ENCODE assay signal across 25 cellular contexts in the genomic region with DNA sequence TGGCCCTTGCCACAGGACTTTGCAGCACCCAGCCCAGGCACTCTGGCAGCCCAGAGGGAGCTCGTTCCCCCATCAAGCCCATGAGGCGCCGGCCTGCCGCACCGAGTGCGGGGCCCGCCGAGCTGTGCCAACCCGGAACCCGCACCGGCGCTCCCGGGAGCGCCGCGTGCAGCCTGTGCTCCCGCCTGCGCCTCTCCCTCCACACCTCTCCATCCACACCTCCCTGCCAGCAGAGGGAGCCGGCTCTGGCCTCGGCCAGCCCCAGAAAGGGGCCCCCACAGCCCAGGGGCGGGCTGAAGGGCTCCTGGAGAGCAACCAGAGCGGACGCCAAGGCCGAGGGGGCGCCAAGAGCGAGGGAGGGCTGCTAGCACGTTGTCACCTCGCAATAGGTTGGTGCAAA.
DNase-seq lines count a peak whose midpoint lies in the region; FAIRE-seq and TF ChIP-seq lines count a peak whose summit lies in the region.
"Had no signal": no experiment of that assay in that cellular context is flagged by ENCODE, and none has a peak within 500 bp of the region (broad histone marks: within the 10 kb centered on the region; RNA-seq: fewer than 3 reads in every experiment).

No MANE protein-coding gene starts in this region.

- intact Hi-C loops in mammary epithelial cell (cut with micrococcal nuclease) = loop anchor here (10.0 kb wide), 1 partner anchor 265 kb away; a partner anchor contains a TSS
- intact Hi-C loops in CD14-positive monocyte (cut with micrococcal nuclease) = no loop called here

- BruUV-seq in mammary epithelial cell (replicated peaks; lab: Mats Ljungman, UMichigan) = no TSS peak

- H3K9me3 ChIP-seq in H9 (ENCODE audit: control insufficient read depth, low read depth, low read length) (no peaks in the 10 kb centered on the region), H1 (ENCODE audit: insufficient read depth in 2 of 2, low read depth in 1 of 2, low read length in 1 of 2) (peaks cover 0 to 4% of the 10 kb centered on the region in 2 experiments; a peak in 1 of 4 replicates), mammary epithelial cell (replicated peaks; ENCODE audit: insufficient read depth, low read length) (peaks cover 4% of the 10 kb centered on the region)
- H3K9me3 ChIP-seq: A549 had no signal

- H3K9me3 Mint-ChIP-seq in H9 (peaks cover 69 to 75% of the 10 kb centered on the region in 2 experiments), CD14-positive monocyte (peaks cover 0 to 15% (median 5%) of the 10 kb centered on the region in 7 donors)

- POLR2A ChIA-PET in H1 (lab: Charles Lee; ENCODE audit: partially characterized antibody) = no interaction called here

- DNase-seq in activated gamma-delta T cell (lab: John Stamatoyannopoulos, UW) (peak; percentile 9), activated gamma-delta T cell treated with Interleukin-2 at 50 U/mL for 16 hours (no peak), H9 (peak; percentile 45), H1 (ENCODE audit: low read depth in 1 of 2, low spot score in 2 of 2) (peak in 1 of 2 experiments; percentile 43), mammary epithelial cell (no peak), CD14-positive monocyte (ENCODE audit: low spot score) (no peak)
- DNase-seq: AML-193; CD4-positive, alpha-beta memory T cell; CD4-positive, CD25-positive, alpha-beta regulatory T cell; CD8-positive, alpha-beta memory T cell; COR-L47; DMS 273 treated with DMSO at 0.1 percent for 48 hours; DMS153; DMS53; DMS79; EL; GDM1 had no signal

- no peak; a peak in 1 of 4 replicates for TF ChIP-seq RAD21 in H1 (IDR thresholded peaks at IDR 0.05 in 1 of 2, conservative IDR thresholded peaks at IDR 0.05 in 1 of 2; ENCODE audit: low read depth in 2 of 2, low read length in 2 of 2)

- no peak overlapping the region for H2BK15ac ChIP-seq in H9 (ENCODE audit: low read depth, low read length)
- H2BK15ac ChIP-seq in H1 (ENCODE audit: low read length) = no peak overlapping the region

- H3K4ac ChIP-seq in H9 (ENCODE audit: low read depth, low read length) (no peak overlapping the region), H1 (replicated peaks; ENCODE audit: insufficient read length, low read depth, low read length) (no peak overlapping the region)

- H3K14ac ChIP-seq in H9 (ENCODE audit: insufficient read depth, low read length) (no peak overlapping the region), H1 (ENCODE audit: insufficient read length) (no peak overlapping the region)

- H3K23ac ChIP-seq in H9 (ENCODE audit: insufficient read length, low read depth, low read length) (no peak overlapping the region), H1 (ENCODE audit: insufficient read length) (no peak overlapping the region)

- peaks cover 19 to 23% of the 10 kb centered on the region in 2 experiments for H3K4me1 Mint-ChIP-seq in H9
- peaks cover 2% of the 10 kb centered on the region for H3K4me1 Mint-ChIP-seq in CD14-positive monocyte
- H3K4me1 Mint-ChIP-seq: B cell; CD4-positive, alpha-beta memory T cell; CD4-positive, CD25-positive, alpha-beta regulatory T cell; CD8-positive, alpha-beta memory T cell had no signal

- CTCF ChIA-PET in H1 (lab: Charles Lee; ENCODE audit: partially characterized antibody) = interaction anchor here (0.7 to 1.8 kb wide), 3 partner anchors 16 to 149 kb away, joined by 3 read pairs; no protein-coding TSS in a partner anchor
- CTCF ChIA-PET in mammary epithelial cell (lab: Charles Lee; ENCODE audit: low non-redundant PET) = no interaction called here

- in situ Hi-C loops in mammary epithelial cell (cut with MboI; ENCODE audit: low sequenced_read_pairs in 2 of 2) = no loop called here

- no CpG with 5 or more reads among the region's 28 CpGs for WGBS in H9 (ENCODE audit: extremely low coverage, insufficient read length, low lambda C conversion rate)
- 94% methylated on average over 18 of the region's 28 CpGs; no CpG with 5 or more reads in 1 of the 2 experiments for WGBS in H1 (ENCODE audit: extremely low coverage in 1 of 2, insufficient coverage in 1 of 2, insufficient read length in 1 of 2, insufficient replicate concordance in 2 of 2, low coverage in 1 of 2, low lambda C conversion rate in 2 of 2, missing lambda C conversion rate in 1 of 2), 2 experiments
- WGBS in mammary epithelial cell (ENCODE audit: low coverage, missing lambda C conversion rate) = 88% methylated on average over 9 of the region's 28 CpGs

- dilution Hi-C loops in mammary epithelial cell (cut with HindIII; ENCODE audit: low sequenced_read_pairs) = no loop called here

- no peak overlapping the region for H4K91ac ChIP-seq in H9 (ENCODE audit: insufficient read length, low read depth, low read length)
- no peak overlapping the region for H4K91ac ChIP-seq in H1 (replicated peaks; ENCODE audit: insufficient read length, low read length)

- no peak for TF ChIP-seq POLR2A in H1 (IDR thresholded peaks at IDR 0.05; ENCODE audit: control extremely low read depth in 1 of 2, low read depth in 2 of 2, low read length in 2 of 2)

- H3K4me2 ChIP-seq in H9 (ENCODE audit: insufficient read depth, insufficient read length, low read length) (no peak overlapping the region), H1 (ENCODE audit: insufficient read depth in 1 of 2, low read depth in 2 of 2, low read length in 2 of 2) (no peak overlapping the region), mammary epithelial cell (ENCODE audit: insufficient read depth, low read depth, low read length) (no peak overlapping the region)
- H3K4me2 ChIP-seq: A549; BLaER1 treated with 17β-estradiol and CSF1 and Interleukin-3, amounts not matched to agents 10 nM and 100 nM had no signal

- H3K79me2 ChIP-seq in H9 (ENCODE audit: insufficient read depth, low read length) (no peaks in the 10 kb centered on the region), H1 (ENCODE audit: control insufficient read depth in 1 of 2, insufficient read depth in 2 of 2, low read length in 2 of 2) (no peaks in the 10 kb centered on the region), mammary epithelial cell (ENCODE audit: insufficient read depth, low read length) (no peaks in the 10 kb centered on the region)

- H2BK120ac ChIP-seq in H9 (ENCODE audit: low read depth, low read length, poor library complexity, severe bottlenecking) = no peak overlapping the region
- H2BK120ac ChIP-seq in H1 (replicated peaks; ENCODE audit: low read depth, low read length) = no peak overlapping the region

- H3K23me2 ChIP-seq in H9 (ENCODE audit: insufficient read length, low read depth, low read length, poor library complexity, severe bottlenecking) (no peaks in the 10 kb centered on the region), H1 (ENCODE audit: low read depth, low read length) (no peaks in the 10 kb centered on the region)

- no peak overlapping the region for H3K56ac ChIP-seq in H9 (ENCODE audit: insufficient read length, low read depth, low read length)
- no peak overlapping the region for H3K56ac ChIP-seq in H1 (replicated peaks; ENCODE audit: insufficient read length, low read depth, low read length)

- no peak overlapping the region for H3T11ph ChIP-seq in H9 (ENCODE audit: low read length)

- H2BK20ac ChIP-seq in H9 (ENCODE audit: low read depth, low read length, poor library complexity, severe bottlenecking) = no peak overlapping the region
- H2BK20ac ChIP-seq in H1 (ENCODE audit: low read length) = no peak overlapping the region

- no peaks in the 10 kb centered on the region for H4K20me1 ChIP-seq in H9 (ENCODE audit: control insufficient read depth, insufficient read depth, insufficient read length)
- H4K20me1 ChIP-seq in H1 (replicated peaks in 1 of 2; ENCODE audit: control insufficient read depth in 1 of 2, insufficient read depth in 2 of 2, low read length in 2 of 2) = no peaks in the 10 kb centered on the region
- no peaks in the 10 kb centered on the region for H4K20me1 ChIP-seq in mammary epithelial cell (ENCODE audit: insufficient read depth, low read length)
- H4K20me1 ChIP-seq: BLaER1 treated with 17β-estradiol and CSF1 and Interleukin-3, amounts not matched to agents 10 nM and 100 nM had no signal

- H3K4me3 ChIP-seq in H1 (ENCODE audit: extremely low read depth in 1 of 4, insufficient read depth in 2 of 4, low read depth in 3 of 4, low read length in 4 of 4) = no peak overlapping the region
- H3K4me3 ChIP-seq in mammary epithelial cell (replicated peaks in 1 of 3; ENCODE audit: insufficient read depth in 1 of 3, low read depth in 2 of 3, low read length in 3 of 3) = no peak overlapping the region
- H3K4me3 ChIP-seq: A549; BLaER1 treated with 17β-estradiol and CSF1 and Interleukin-3, amounts not matched to agents 10 nM and 100 nM; GM12878 had no signal

- H3K4me3 Mint-ChIP-seq in H9 = no peak overlapping the region
- H3K4me3 Mint-ChIP-seq in CD14-positive monocyte = no peak overlapping the region
- H3K4me3 Mint-ChIP-seq: B cell; CD4-positive, alpha-beta memory T cell; CD4-positive, CD25-positive, alpha-beta regulatory T cell; CD8-positive, alpha-beta memory T cell had no signal

- no peak overlapping the region for H3K18ac ChIP-seq in H9 (ENCODE audit: insufficient read length, low read depth, low read length)
- no peak overlapping the region for H3K18ac ChIP-seq in H1 (ENCODE audit: extremely low read depth, low read length)

- peaks cover 7% of the 10 kb centered on the region; the same call in 1 of the 2 replicates for H3K4me1 ChIP-seq in H9 (ENCODE audit: insufficient read depth, low read length)
- peaks cover 0 to 14% (median 5%) of the 10 kb centered on the region in 4 experiments; a peak in 5 of 7 replicates for H3K4me1 ChIP-seq in H1 (replicated peaks in 1 of 4; ENCODE audit: control insufficient read depth in 3 of 4, insufficient read depth in 4 of 4, low read length in 3 of 4)
- H3K4me1 ChIP-seq in mammary epithelial cell (ENCODE audit: insufficient read depth, low read length) = peaks cover 5% of the 10 kb centered on the region
- H3K4me1 ChIP-seq: A549 had no signal

- FAIRE-seq in H1 (lab: Jason Lieb, UNC) = no peak
- FAIRE-seq: A549, GM12878, GM12892, GM18507 had no signal

- no peak overlapping the region for H2AFZ ChIP-seq in H9 (ENCODE audit: low read length)
- H2AFZ ChIP-seq in H1 (ENCODE audit: low read length) = no peak overlapping the region
- H2AFZ ChIP-seq in mammary epithelial cell (ENCODE audit: low read depth, low read length) = no peak overlapping the region

- H3K27ac Mint-ChIP-seq in H9 (no peak overlapping the region), CD14-positive monocyte (no peak overlapping the region)
- H3K27ac Mint-ChIP-seq: B cell; CD4-positive, alpha-beta memory T cell; CD4-positive, CD25-positive, alpha-beta regulatory T cell; CD8-positive, alpha-beta memory T cell had no signal

- H3K36me3 Mint-ChIP-seq in H9 (ENCODE audit: insufficient read depth in 1 of 3, low read depth in 3 of 3) (peaks cover 5 to 12% (median 11%) of the 10 kb centered on the region in 3 experiments; a peak in 6 of 7 replicates), CD14-positive monocyte (no peaks in the 10 kb centered on the region)
- H3K36me3 Mint-ChIP-seq: CD4-positive, alpha-beta memory T cell; CD4-positive, CD25-positive, alpha-beta regulatory T cell; CD8-positive, alpha-beta memory T cell had no signal

- H3K36me3 ChIP-seq in H1 (ENCODE audit: control insufficient read depth in 2 of 4, insufficient read depth in 4 of 4, low read length in 3 of 4) (no peaks in the 10 kb centered on the region), mammary epithelial cell (ENCODE audit: insufficient read depth, low read length) (no peaks in the 10 kb centered on the region)
- H3K36me3 ChIP-seq: BLaER1 treated with 17β-estradiol and CSF1 and Interleukin-3, amounts not matched to agents 10 nM and 100 nM had no signal

- no peak overlapping the region for H4K5ac ChIP-seq in H9 (ENCODE audit: insufficient read length, low read depth, low read length)
- H4K5ac ChIP-seq in H1 (ENCODE audit: insufficient read length, low read depth, low read length) = no peak overlapping the region

- H3K79me1 ChIP-seq in H9 (ENCODE audit: insufficient read depth, low read depth, low read length, poor library complexity, severe bottlenecking) (no peaks in the 10 kb centered on the region), H1 (ENCODE audit: low read depth, low read length) (no peaks in the 10 kb centered on the region)

- H3K27ac ChIP-seq in H9 (ENCODE audit: insufficient read length, low read depth, low read length) (no peak overlapping the region), H1 (ENCODE audit: low read depth, low read length) (no peak overlapping the region), mammary epithelial cell (ENCODE audit: insufficient read depth, low read depth, low read length) (no peak overlapping the region)
- H3K27ac ChIP-seq: 22Rv1; A549; BLaER1 treated with 17β-estradiol and CSF1 and Interleukin-3, amounts not matched to agents 10 nM and 100 nM; C4-2B had no signal

- H2BK12ac ChIP-seq in H9 (ENCODE audit: insufficient read length, low read depth, low read length) = no peak overlapping the region
- H2BK12ac ChIP-seq in H1 (ENCODE audit: low read depth, low read length) = no peak overlapping the region

- no peaks in the 10 kb centered on the region for H3K27me3 ChIP-seq in H9 (ENCODE audit: insufficient read depth, low read length)
- H3K27me3 ChIP-seq in H1 (replicated peaks in 1 of 4; ENCODE audit: control insufficient read depth in 3 of 4, extremely low read depth in 1 of 4, insufficient read depth in 3 of 4, low read length in 3 of 4) = no peaks in the 10 kb centered on the region
- H3K27me3 ChIP-seq in mammary epithelial cell (ENCODE audit: insufficient read depth, low read length) = no peaks in the 10 kb centered on the region
- H3K27me3 ChIP-seq: BLaER1 treated with 17β-estradiol and CSF1 and Interleukin-3, amounts not matched to agents 10 nM and 100 nM had no signal

- no peak for TF ChIP-seq EP300 in H1 (IDR thresholded peaks at IDR 0.05; ENCODE audit: borderline replicate concordance in 1 of 2, low read depth in 2 of 2, low read length in 2 of 2)

- H3K9ac ChIP-seq in H9 (ENCODE audit: extremely low read depth, insufficient read length, low read length) (no peak overlapping the region), H1 (replicated peaks in 1 of 4; ENCODE audit: extremely low read depth in 1 of 4, low read depth in 3 of 4, low read length in 3 of 4) (no peak overlapping the region), mammary epithelial cell (ENCODE audit: insufficient read depth, low read length) (no peak overlapping the region)
- H3K9ac ChIP-seq: BLaER1 treated with 17β-estradiol and CSF1 and Interleukin-3, amounts not matched to agents 10 nM and 100 nM had no signal

- no peak overlapping the region for H4K8ac ChIP-seq in H9 (replicated peaks; ENCODE audit: insufficient read length, low read depth, low read length)
- H4K8ac ChIP-seq in H1 (ENCODE audit: extremely low read depth, insufficient read depth, low read length) = no peak overlapping the region

- H2AK5ac ChIP-seq in H9 (ENCODE audit: insufficient read length, low read length) = no peak overlapping the region
- H2AK5ac ChIP-seq in H1 (ENCODE audit: low read depth, low read length) = no peak overlapping the region

- H2BK5ac ChIP-seq in H9 (ENCODE audit: insufficient read length, low read length) (no peak overlapping the region), H1 (ENCODE audit: low read depth, low read length) (no peak overlapping the region)

- H3K27me3 Mint-ChIP-seq in H9 (ENCODE audit: low read depth) = peaks cover 2% of the 10 kb centered on the region
- peaks cover 0 to 6% (median 2%) of the 10 kb centered on the region in 3 donors for H3K27me3 Mint-ChIP-seq in CD14-positive monocyte (ENCODE audit: low read depth in 3 of 3)
- H3K27me3 Mint-ChIP-seq: B cell had no signal

- TF ChIP-seq CTCF in H9 (conservative IDR thresholded peaks at IDR 0.05) (peak; percentile 31; the same call in 2 of the 3 replicates), H1 (IDR thresholded peaks at IDR 0.05; ENCODE audit: control extremely low read depth in 1 of 3, insufficient read depth in 1 of 3, low read depth in 1 of 3, low read length in 3 of 3) (peak in 2 of 3 experiments; percentile 9 to 38; a peak in 2 of 4 replicates), mammary epithelial cell (conservative IDR thresholded peaks at IDR 0.05 in 1 of 2, IDR thresholded peaks at IDR 0.05 in 1 of 2; ENCODE audit: extremely low read depth in 1 of 2, insufficient read depth in 1 of 2, low read depth in 1 of 2, low read length in 2 of 2) (no peak), CD14-positive monocyte (IDR thresholded peaks at IDR 0.05) (no peak)

Comparison
In these comparisons a context has a peak if more than half of its experiments do, and no peak if none do; other contexts are left out.
1. DNase-seq: peak in activated gamma-delta T cell (single experiment) and H9 (single experiment); none in activated gamma-delta T cell treated with Interleukin-2 at 50 U/mL for 16 hours (single experiment), mammary epithelial cell (single experiment) and CD14-positive monocyte (single experiment).
2. CTCF ChIP-seq: peak in H9 (single experiment) and H1 (2 of 3); none in mammary epithelial cell (0 of 2) and CD14-positive monocyte (single experiment).